19 cellular contexts compared by ENCODE assay signal in genomic region chr7:107961399-107961798, GRCh38. TPM values are rescaled to one million over a fixed set of nuclear protein-coding genes. Genes with fewer than 3 reads are reported as not detected.
DNase-seq lines count a peak whose midpoint lies in the region; ATAC-seq, FAIRE-seq and TF ChIP-seq lines count a peak whose summit lies in the region.
"Had no signal": no experiment of that assay in that cellular context is flagged by ENCODE, and none has a peak within 500 bp of the region (broad histone marks: within the 10 kb centered on the region; RNA-seq: fewer than 3 reads in every experiment).

No MANE protein-coding gene starts in this region.

- DNase-seq in NCI-H1105 (lab: John Stamatoyannopoulos, UW) (peak; percentile 71), RWPE1 (ENCODE audit: low spot score) (no peak), fibroblast of villous mesenchyme (ENCODE audit: low read depth) (peak; percentile 65), progenitor cell of endocrine pancreas (ENCODE audit: low spot score, unreplicated experiment) (no peak), SIG-M5 (lab: John Stamatoyannopoulos, UW) (no peak), RCC 7860 (ENCODE audit: low spot score) (no peak), activated gamma-delta T cell treated with Interleukin-2 at 50 U/mL for 16 hours (no peak)
- DNase-seq: activated CD4-positive, alpha-beta T cell treated with anti-CD3 and anti-CD28 coated beads, Interleukin-2, amount 50 U/mL, for 1 hour; activated T-cell treated with anti-CD3 and anti-CD28 coated beads, Interleukin-2, amount 50 U/mL, for 48 hours; aorta; effector CD4-positive, alpha-beta T cell; kidney; MV-4-11; naive B cell; NCI-H524 had no signal

- POLR2A ChIA-PET in RWPE1 (lab: Yijun Ruan, JAX; ENCODE audit: low non-redundant PET): no interaction called here

- TF ChIP-seq CTCF in RWPE1 (conservative IDR thresholded peaks at IDR 0.05; ENCODE audit: low read depth): no peak
- no peak for TF ChIP-seq CTCF in fibroblast of villous mesenchyme (IDR thresholded peaks at IDR 0.05; ENCODE audit: insufficient read depth, low read depth, low read length)
- no peak for TF ChIP-seq CTCF in progenitor cell of endocrine pancreas (IDR thresholded peaks at IDR 0.05; ENCODE audit: unreplicated experiment)

- H3K27ac ChIP-seq in RWPE1: peak overlapping the region; percentile 28
- H3K27ac ChIP-seq: BLaER1 treated with 17β-estradiol and CSF1 and Interleukin-3, amounts not matched to agents 10 nM and 100 nM had no signal

- no peaks in the 10 kb centered on the region for H3K9me3 Mint-ChIP-seq in progenitor cell of endocrine pancreas (ENCODE audit: low read depth)
- H3K9me3 Mint-ChIP-seq: naive B cell; stimulated activated memory B cell treated with anti-CD40 and anti-IgM and Interleukin-4, amounts not matched to agents 10 μg/mL and 1 μg/mL and 100 μg/mL, for 72 hours had no signal

- peaks cover 44% of the 10 kb centered on the region for H3K36me3 Mint-ChIP-seq in progenitor cell of endocrine pancreas (ENCODE audit: insufficient read depth)
- H3K36me3 Mint-ChIP-seq: naive B cell; stimulated activated memory B cell treated with anti-CD40 and anti-IgM and Interleukin-4, amounts not matched to agents 10 μg/mL and 1 μg/mL and 100 μg/mL, for 72 hours had no signal

- no peak for FAIRE-seq in RCC 7860 (lab: Jason Lieb, UNC)
- FAIRE-seq: GM12891, kidney had no signal

- no peak for ATAC-seq in GM21526 (IDR thresholded peaks at IDR 0.05; ENCODE audit: low FRiP score, unreplicated experiment)
- ATAC-seq: stimulated activated memory B cell treated with anti-CD40 and anti-IgM and Interleukin-4, amounts not matched to agents 10 μg/mL and 1 μg/mL and 100 μg/mL, for 72 hours had no signal

- peak overlapping the region; percentile 19 for H3K27ac Mint-ChIP-seq in progenitor cell of endocrine pancreas
- H3K27ac Mint-ChIP-seq: stimulated activated memory B cell treated with anti-CD40 and anti-IgM and Interleukin-4, amounts not matched to agents 10 μg/mL and 1 μg/mL and 100 μg/mL, for 72 hours had no signal

- no peaks in the 10 kb centered on the region for H3K27me3 Mint-ChIP-seq in progenitor cell of endocrine pancreas

- no peak overlapping the region for H3K4me3 ChIP-seq in fibroblast of villous mesenchyme (ENCODE audit: low read depth, low read length)
- H3K4me3 ChIP-seq: BLaER1 treated with 17β-estradiol and CSF1 and Interleukin-3, amounts not matched to agents 10 nM and 100 nM had no signal

- CTCF ChIA-PET in RWPE1 (lab: Yijun Ruan, JAX): no interaction called here

- H3K4me3 Mint-ChIP-seq in progenitor cell of endocrine pancreas (ENCODE audit: low read depth): no peak overlapping the region
- H3K4me3 Mint-ChIP-seq: naive B cell; stimulated activated memory B cell treated with anti-CD40 and anti-IgM and Interleukin-4, amounts not matched to agents 10 μg/mL and 1 μg/mL and 100 μg/mL, for 72 hours had no signal

- no peaks in the 10 kb centered on the region for H3K4me1 Mint-ChIP-seq in progenitor cell of endocrine pancreas (ENCODE audit: low read depth)
- H3K4me1 Mint-ChIP-seq: naive B cell; stimulated activated memory B cell treated with anti-CD40 and anti-IgM and Interleukin-4, amounts not matched to agents 10 μg/mL and 1 μg/mL and 100 μg/mL, for 72 hours had no signal

RNA-seq across cellular contexts. Expression of gene LAMB1, which starts 41.6 kb away (rescaled TPM):
- total RNA-seq in fibroblast of villous mesenchyme: 438 and 483 TPM in 2 replicates
- 275 and 307 TPM in 2 replicates for total RNA-seq in progenitor cell of endocrine pancreas

Comparison
In these comparisons a context has a peak if more than half of its experiments do, and no peak if none do; other contexts are left out.
1. DNase-seq: peak in NCI-H1105 (single experiment) and fibroblast of villous mesenchyme (single experiment); none in RWPE1 (single experiment), progenitor cell of endocrine pancreas (single experiment), SIG-M5 (single experiment), RCC 7860 (single experiment) and activated gamma-delta T cell treated with Interleukin-2 at 50 U/mL for 16 hours (single experiment).